Comparison of ENCODE assay signal across 8 cellular contexts in the genomic region with DNA sequence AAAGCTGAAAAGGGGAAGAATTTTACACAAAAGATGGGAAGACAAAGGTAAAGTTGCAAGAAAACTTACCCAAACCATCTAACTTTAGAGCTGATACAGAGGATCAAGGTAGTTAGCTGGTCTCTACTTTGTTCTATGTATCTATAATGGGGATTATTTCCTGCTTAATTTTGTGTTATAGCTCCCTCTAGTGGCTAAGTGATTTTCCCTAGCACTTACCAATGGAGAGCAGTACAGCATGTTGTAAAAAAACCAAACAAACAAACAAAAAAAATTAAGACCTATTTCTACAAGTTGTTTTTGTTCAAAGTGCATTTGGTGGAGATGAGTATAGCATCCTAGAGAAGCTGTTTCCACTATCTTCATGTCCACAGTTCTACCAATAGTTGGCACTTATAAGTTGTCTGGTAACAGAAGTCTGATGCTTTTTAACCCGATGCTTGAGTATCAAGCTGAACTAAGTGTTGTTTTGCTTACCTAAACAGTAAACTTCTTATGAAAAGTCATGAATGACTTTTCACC. TPM values are rescaled to one million over a fixed set of nuclear protein-coding genes. Genes with fewer than 3 reads are reported as not detected.
DNase-seq lines count a peak whose midpoint lies in the region; TF ChIP-seq lines count a peak whose summit lies in the region.

No MANE protein-coding gene starts in this region.

- H3K4me1 ChIP-seq in HEK293 (ENCODE audit: control insufficient read depth, insufficient read depth, low read length), result peaks cover 16% of the 10 kb centered on the region

- POLR2A ChIA-PET in HEK293 (lab: Yijun Ruan, JAX), result interaction anchor here (0.7 to 7.1 kb wide), 12 partner anchors 8 to 150 kb away, joined by 3 to 49 read pairs (median 4); partner anchors contain the start of genes DYNLL2, MRPS23, SRSF1 and VEZF1
- POLR2A ChIA-PET in activated CD4-positive, alpha-beta memory T cell treated with anti-CD3 and anti-CD28 coated beads, Interleukin-2, amount 10 ng/mL, durations not matched to agents 7 days and 5 days (lab: Charles Lee), result interaction anchor here (0.9 to 7.4 kb wide), 10 partner anchors 7 to 150 kb away, joined by 3 to 86 read pairs (median 5); partner anchors contain the start of genes DYNLL2, MRPS23, SRSF1 and VEZF1

- H3K27ac ChIP-seq in HEK293 (ENCODE audit: extremely low read depth, low read depth, low read length), result no peak overlapping the region

- no peaks in the 10 kb centered on the region for H3K9me3 Mint-ChIP-seq in activated CD4-positive, alpha-beta memory T cell treated with anti-CD3 and anti-CD28 coated beads, Interleukin-2, amount 10 ng/mL, durations not matched to agents 7 days and 5 days

- 0 out of 2 replicates have a peak, but pooled peaks have one; percentile 36 for TF ChIP-seq CTCF in HEK293 (tag by site-specific recombination; IDR thresholded peaks at IDR 0.05)

- no peak overlapping the region for H3K4me3 ChIP-seq in HEK293 (ENCODE audit: low read depth, low read length)

- CTCF ChIA-PET in HEK293 (lab: Yijun Ruan, JAX), result interaction anchor here (0.5 to 15.7 kb wide), 64 partner anchors 7 to 1355 kb away, joined by 3 to 434 read pairs (median 4); partner anchors contain the start of genes CUEDC1, MRPS23 and SRSF1
- CTCF ChIA-PET in activated CD4-positive, alpha-beta memory T cell treated with anti-CD3 and anti-CD28 coated beads, Interleukin-2, amount 10 ng/mL, durations not matched to agents 7 days and 5 days (lab: Charles Lee), result interaction anchor here (0.6 to 11.0 kb wide), 40 partner anchors 8 to 181 kb away, joined by 3 to 137 read pairs (median 4); partner anchors contain the start of genes MRPS23, SRSF1 and VEZF1

- H3K36me3 Mint-ChIP-seq in activated CD4-positive, alpha-beta memory T cell treated with anti-CD3 and anti-CD28 coated beads, Interleukin-2, amount 10 ng/mL, durations not matched to agents 7 days and 5 days (ENCODE audit: low read depth), result peaks cover 76% of the 10 kb centered on the region

- H3K27ac Mint-ChIP-seq in activated CD4-positive, alpha-beta memory T cell treated with anti-CD3 and anti-CD28 coated beads, Interleukin-2, amount 10 ng/mL, durations not matched to agents 7 days and 5 days, result peak overlapping the region; percentile 26

- H3K4me1 Mint-ChIP-seq in activated CD4-positive, alpha-beta memory T cell treated with anti-CD3 and anti-CD28 coated beads, Interleukin-2, amount 10 ng/mL, durations not matched to agents 7 days and 5 days, result peaks cover 74% of the 10 kb centered on the region

- no peaks in the 10 kb centered on the region for H3K9me3 ChIP-seq in HEK293 (ENCODE audit: control insufficient read depth, insufficient read depth, low read depth, low read length)

- no peaks in the 10 kb centered on the region for H3K27me3 Mint-ChIP-seq in activated CD4-positive, alpha-beta memory T cell treated with anti-CD3 and anti-CD28 coated beads, Interleukin-2, amount 10 ng/mL, durations not matched to agents 7 days and 5 days

- H3K36me3 ChIP-seq in HEK293 (ENCODE audit: control insufficient read depth in 2 of 2, insufficient read depth in 1 of 2, low read length in 2 of 2), result peaks cover 55 to 82% of the 10 kb centered on the region in 2 experiments

- H3K4me3 Mint-ChIP-seq in activated CD4-positive, alpha-beta memory T cell treated with anti-CD3 and anti-CD28 coated beads, Interleukin-2, amount 10 ng/mL, durations not matched to agents 7 days and 5 days, result no peak overlapping the region

- DNase-seq in DMS153 (lab: John Stamatoyannopoulos, UW), result peak; percentile 53
- DNase-seq in NCI-H2196 (lab: John Stamatoyannopoulos, UW; ENCODE audit: unreplicated experiment), result peak; percentile 75
- DNase-seq in activated CD4-positive, alpha-beta memory T cell treated with anti-CD3 and anti-CD28 coated beads, Interleukin-2, amount 10 ng/mL, durations not matched to agents 7 days and 5 days, result no peak
- DNase-seq in glomerular endothelial cell (ENCODE audit: extremely low read depth, low read depth, low spot score), result peak; percentile 70
- DNase-seq in renal cortical epithelial cell (ENCODE audit: low read depth), result peak; percentile 83
- no peak for DNase-seq in mucosa of gallbladder (ENCODE audit: low spot score)
- no peak for DNase-seq in activated naive CD4-positive, alpha-beta T cell treated with anti-CD3 and anti-CD28 coated beads, Interleukin-2, amount 50 U/mL, for 16 hours

TF ChIP-seq in HEK293, 187 proteins besides CTCF, POLR2A, EP300 and RAD21:
- peak; percentile 44; the same call in 1 of the 2 replicates for TF ChIP-seq ZNF660 (tag by site-specific recombination; IDR thresholded peaks at IDR 0.05)
- TF ChIP-seq, protein P1, sequence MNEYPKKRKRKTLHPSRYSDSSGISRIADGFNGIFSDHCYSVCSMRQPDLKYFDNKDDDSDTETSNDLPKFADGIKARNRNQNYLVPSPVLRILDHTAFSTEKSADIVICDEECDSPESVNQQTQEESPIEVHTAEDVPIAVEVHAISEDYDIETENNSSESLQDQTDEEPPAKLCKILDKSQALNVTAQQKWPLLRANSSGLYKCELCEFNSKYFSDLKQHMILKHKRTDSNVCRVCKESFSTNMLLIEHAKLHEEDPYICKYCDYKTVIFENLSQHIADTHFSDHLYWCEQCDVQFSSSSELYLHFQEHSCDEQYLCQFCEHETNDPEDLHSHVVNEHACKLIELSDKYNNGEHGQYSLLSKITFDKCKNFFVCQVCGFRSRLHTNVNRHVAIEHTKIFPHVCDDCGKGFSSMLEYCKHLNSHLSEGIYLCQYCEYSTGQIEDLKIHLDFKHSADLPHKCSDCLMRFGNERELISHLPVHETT (tag by site-specific recombination; IDR thresholded peaks at IDR 0.05), result 0 out of 2 replicates have a peak, but pooled peaks have one; percentile 15
- no peak for TF ChIP-seq ZNF112 (tag by site-specific recombination; IDR thresholded peaks at IDR 0.05)
- TF ChIP-seq TRIM28 (IDR thresholded peaks at IDR 0.05; ENCODE audit: borderline replicate concordance, low read length), result no peak
- peak; percentile 80 for TF ChIP-seq ZNF654 (tag by site-specific recombination; IDR thresholded peaks at IDR 0.05; ENCODE audit: low read depth)
- TF ChIP-seq ZNF362 (tag by site-specific recombination; IDR thresholded peaks at IDR 0.05), result peak; percentile 94

RNA-seq across cellular contexts. Expression of gene SRSF1, which starts 7.5 kb away (rescaled TPM):
- 100 to 1,000 TPM; 298 to 304 TPM for total RNA-seq in activated CD4-positive, alpha-beta memory T cell treated with anti-CD3 and anti-CD28 coated beads, Interleukin-2, amount 10 ng/mL, durations not matched to agents 7 days and 5 days
- total RNA-seq in glomerular endothelial cell (150 and 159 TPM in 2 replicates), renal cortical epithelial cell (348 and 471 TPM in 2 replicates), mucosa of gallbladder (187 TPM)

RNA-seq across cellular contexts. Expression of gene VEZF1, which starts 11.5 kb away (rescaled TPM):
- 10 to 100 TPM; 44.6 to 46.6 TPM for total RNA-seq in activated CD4-positive, alpha-beta memory T cell treated with anti-CD3 and anti-CD28 coated beads, Interleukin-2, amount 10 ng/mL, durations not matched to agents 7 days and 5 days
- total RNA-seq in glomerular endothelial cell (39.2 and 56.5 TPM in 2 replicates), renal cortical epithelial cell (45.8 and 79.1 TPM in 2 replicates), mucosa of gallbladder (64.9 TPM)

RNA-seq across cellular contexts. Expression of gene CUEDC1, which starts 44.3 kb away (rescaled TPM):
- total RNA-seq in activated CD4-positive, alpha-beta memory T cell treated with anti-CD3 and anti-CD28 coated beads, Interleukin-2, amount 10 ng/mL, durations not matched to agents 7 days and 5 days, result under 1 TPM in 1 of 2 experiments, not detected in 1; 0.25 TPM
- 19.8 and 27.3 TPM in 2 replicates for total RNA-seq in glomerular endothelial cell
- total RNA-seq in renal cortical epithelial cell, result 10.1 and 20.1 TPM in 2 replicates
- total RNA-seq in mucosa of gallbladder, result 36.9 TPM

Comparison
In these comparisons a context has a peak if more than half of its experiments do, and no peak if none do; other contexts are left out.
1. DNase-seq: peak in DMS153 (single experiment), NCI-H2196 (single experiment), glomerular endothelial cell (single experiment) and renal cortical epithelial cell (single experiment); none in activated CD4-positive, alpha-beta memory T cell treated with anti-CD3 and anti-CD28 coated beads, Interleukin-2, amount 10 ng/mL, durations not matched to agents 7 days and 5 days (single experiment), mucosa of gallbladder (single experiment) and activated naive CD4-positive, alpha-beta T cell treated with anti-CD3 and anti-CD28 coated beads, Interleukin-2, amount 50 U/mL, for 16 hours (single experiment).